ENCODE assay signal across 1 cellular context in the genomic region with DNA sequence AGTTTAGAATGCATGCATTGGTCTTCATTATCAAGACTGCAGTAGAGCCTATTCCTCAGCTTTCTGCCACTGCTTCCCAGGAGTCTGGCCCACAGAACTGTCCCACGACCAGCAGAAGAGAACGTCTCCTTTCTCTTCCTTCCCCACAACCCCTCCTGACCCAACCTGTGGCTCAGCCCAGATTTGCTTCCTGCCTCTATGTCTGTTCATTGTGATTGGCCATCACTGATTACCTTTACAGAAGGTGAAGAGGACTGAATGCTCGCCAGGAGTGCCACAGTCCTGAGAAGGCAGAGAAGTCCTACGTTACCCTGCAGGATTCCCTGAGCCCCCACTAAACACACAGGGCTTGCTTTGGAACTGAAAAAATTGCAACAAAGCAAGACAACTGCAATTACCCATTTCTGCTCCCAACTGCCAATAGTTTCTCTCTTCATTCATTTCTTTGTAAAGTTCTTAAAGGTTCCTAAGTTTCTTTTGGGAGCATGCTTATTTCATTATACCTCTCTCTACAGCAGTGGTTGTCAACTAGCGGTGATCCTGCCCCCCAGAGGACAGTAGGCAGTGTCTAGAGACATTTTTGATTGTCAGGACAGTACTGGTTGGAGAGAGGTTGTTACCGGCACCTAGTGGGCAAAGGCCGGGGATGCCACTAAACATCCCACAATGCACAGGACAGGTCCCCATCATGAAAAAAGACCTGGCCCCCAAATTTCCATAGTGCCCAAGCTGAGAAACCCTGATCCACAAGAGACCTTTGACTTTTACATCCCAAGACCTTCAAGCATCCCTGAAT.
TF ChIP-seq lines count a peak whose summit lies in the region.

No MANE protein-coding gene starts in this region.

TF ChIP-seq in K562, 482 proteins besides CTCF, POLR2A, EP300 and RAD21:
- no peak for TF ChIP-seq PHF20 (IDR thresholded peaks at IDR 0.05; ENCODE audit: partially characterized antibody)
- TF ChIP-seq NCOA6 (IDR thresholded peaks at IDR 0.05): no peak
- no peak for TF ChIP-seq HNRNPLL (IDR thresholded peaks at IDR 0.05; ENCODE audit: low read depth, low read length, poor library complexity, severe bottlenecking)
- no peak for TF ChIP-seq MCM5 (IDR thresholded peaks at IDR 0.05; ENCODE audit: low read depth)
- no peak for TF ChIP-seq ETS2 (tag; IDR thresholded peaks at IDR 0.05; ENCODE audit: borderline replicate concordance, poor library complexity, severe bottlenecking)
- TF ChIP-seq JUND (IDR thresholded peaks at IDR 0.05; ENCODE audit: borderline replicate concordance, low read depth, low read length): 0 out of 2 replicates have a peak, but pooled peaks have one; percentile 7
- no peak for TF ChIP-seq JUND (tag; IDR thresholded peaks at IDR 0.05; ENCODE audit: borderline replicate concordance, low read depth, low read length)
- TF ChIP-seq DPF2 (IDR thresholded peaks at IDR 0.05): no peak
- TF ChIP-seq YY1 (IDR thresholded peaks at IDR 0.05; ENCODE audit: borderline replicate concordance in 1 of 3, control insufficient read depth in 1 of 3, extremely low read depth in 1 of 3, insufficient read depth in 3 of 3, insufficient read length in 1 of 3, insufficient replicate concordance in 2 of 3, low read depth in 1 of 3, low read length in 2 of 3): peak in 1 of 3 experiments; percentile 7
- TF ChIP-seq SMC3 (conservative IDR thresholded peaks at IDR 0.05; ENCODE audit: insufficient read depth, low read depth, low read length): peak; percentile 36; the same call in 1 of the 2 replicates
- TF ChIP-seq SIX5 (IDR thresholded peaks at IDR 0.05; ENCODE audit: borderline replicate concordance in 1 of 2, insufficient read depth in 1 of 2, low read depth in 1 of 2, low read length in 2 of 2): no peak
- TF ChIP-seq, protein P1, sequence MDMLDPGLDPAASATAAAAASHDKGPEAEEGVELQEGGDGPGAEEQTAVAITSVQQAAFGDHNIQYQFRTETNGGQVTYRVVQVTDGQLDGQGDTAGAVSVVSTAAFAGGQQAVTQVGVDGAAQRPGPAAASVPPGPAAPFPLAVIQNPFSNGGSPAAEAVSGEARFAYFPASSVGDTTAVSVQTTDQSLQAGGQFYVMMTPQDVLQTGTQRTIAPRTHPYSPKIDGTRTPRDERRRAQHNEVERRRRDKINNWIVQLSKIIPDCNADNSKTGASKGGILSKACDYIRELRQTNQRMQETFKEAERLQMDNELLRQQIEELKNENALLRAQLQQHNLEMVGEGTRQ (CRISPR knock-in tag; IDR thresholded peaks at IDR 0.05): no peak
- TF ChIP-seq, protein P2, sequence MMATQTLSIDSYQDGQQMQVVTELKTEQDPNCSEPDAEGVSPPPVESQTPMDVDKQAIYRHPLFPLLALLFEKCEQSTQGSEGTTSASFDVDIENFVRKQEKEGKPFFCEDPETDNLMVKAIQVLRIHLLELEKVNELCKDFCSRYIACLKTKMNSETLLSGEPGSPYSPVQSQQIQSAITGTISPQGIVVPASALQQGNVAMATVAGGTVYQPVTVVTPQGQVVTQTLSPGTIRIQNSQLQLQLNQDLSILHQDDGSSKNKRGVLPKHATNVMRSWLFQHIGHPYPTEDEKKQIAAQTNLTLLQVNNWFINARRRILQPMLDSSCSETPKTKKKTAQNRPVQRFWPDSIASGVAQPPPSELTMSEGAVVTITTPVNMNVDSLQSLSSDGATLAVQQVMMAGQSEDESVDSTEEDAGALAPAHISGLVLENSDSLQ (IDR thresholded peaks at IDR 0.05): peak; percentile 28; the same call in 1 of the 2 replicates
- TF ChIP-seq TARDBP (IDR thresholded peaks at IDR 0.05): no peak
- no peak for TF ChIP-seq NCOA2 (IDR thresholded peaks at IDR 0.05; ENCODE audit: partially characterized antibody in 2 of 2)
- TF ChIP-seq TAF9B (IDR thresholded peaks at IDR 0.05; ENCODE audit: partially characterized antibody): no peak
- TF ChIP-seq SOX6 (IDR thresholded peaks at IDR 0.05): peak; percentile 16; the same call in 1 of the 2 replicates
- TF ChIP-seq ZBTB17 (CRISPR knock-in tag; IDR thresholded peaks at IDR 0.05): no peak
- no peak for TF ChIP-seq ZNF3 (CRISPR knock-in tag; IDR thresholded peaks at IDR 0.05)
